In genomic region chr4:67103001-67103737, GRCh38 we compare ENCODE assay signal across 25 cellular contexts.
DNase-seq lines count a peak whose midpoint lies in the region; ATAC-seq, FAIRE-seq and TF ChIP-seq lines count a peak whose summit lies in the region.
"Had no signal": no experiment of that assay in that cellular context is flagged by ENCODE, and none has a peak within 500 bp of the region (broad histone marks: within the 10 kb centered on the region; RNA-seq: fewer than 3 reads in every experiment).

No MANE protein-coding gene starts in this region.

- no peaks in the 10 kb centered on the region for H3K36me3 ChIP-seq in small intestine (ENCODE audit: control insufficient read depth in 2 of 2, insufficient read depth in 2 of 2, low read length in 2 of 2)
- H3K36me3 ChIP-seq: prostate gland had no signal

- peaks cover 9% of the 10 kb centered on the region for H3K4me1 Mint-ChIP-seq in WTC11
- H3K4me1 Mint-ChIP-seq in stimulated activated naive B cell treated with anti-CD40 and anti-IgM and Interleukin-4, amounts not matched to agents 10 μg/mL and 1 μg/mL and 100 μg/mL, for 72 hours = no peaks in the 10 kb centered on the region
- H3K4me1 Mint-ChIP-seq: activated CD4-positive, alpha-beta T cell treated with anti-CD3 and anti-CD28 coated beads for 36 hours; CD4-positive, alpha-beta memory T cell; nephron had no signal

- H3K27ac ChIP-seq in small intestine (ENCODE audit: low read depth in 1 of 2, low read length in 1 of 2) = no peak overlapping the region
- H3K27ac ChIP-seq: GM23248, prostate gland had no signal

- H3K27me3 Mint-ChIP-seq in WTC11 (ENCODE audit: low read depth) = no peaks in the 10 kb centered on the region
- no peaks in the 10 kb centered on the region for H3K27me3 Mint-ChIP-seq in stimulated activated naive B cell treated with anti-CD40 and anti-IgM and Interleukin-4, amounts not matched to agents 10 μg/mL and 1 μg/mL and 100 μg/mL, for 72 hours
- H3K27me3 Mint-ChIP-seq: activated CD4-positive, alpha-beta T cell treated with anti-CD3 and anti-CD28 coated beads for 36 hours; CD4-positive, alpha-beta memory T cell; effector memory CD8-positive, alpha-beta T cell; stimulated activated naive CD8-positive, alpha-beta T cell treated with anti-CD3 and anti-CD28 coated beads, Interleukin-15, Interleukin-2, amounts not matched to agents 100 ng/mL and 50 ng/mL, for 24 hours had no signal

- H3K36me3 Mint-ChIP-seq in WTC11 = no peaks in the 10 kb centered on the region
- no peaks in the 10 kb centered on the region for H3K36me3 Mint-ChIP-seq in stimulated activated naive B cell treated with anti-CD40 and anti-IgM and Interleukin-4, amounts not matched to agents 10 μg/mL and 1 μg/mL and 100 μg/mL, for 72 hours
- H3K36me3 Mint-ChIP-seq: activated naive CD4-positive, alpha-beta T cell treated with anti-CD3 and anti-CD28 coated beads, Interleukin-2, amount 50 U/mL, for 72 hours; CD4-positive, alpha-beta memory T cell; mesothelial cell of epicardium had no signal

- H3K9me3 ChIP-seq in small intestine (ENCODE audit: control insufficient read depth, low read depth) = no peaks in the 10 kb centered on the region
- H3K9me3 ChIP-seq: prostate gland had no signal

- FAIRE-seq in small intestine (lab: Jason Lieb, UNC) = no peak
- FAIRE-seq: GM12891 had no signal

- no peaks in the 10 kb centered on the region for H3K9me3 Mint-ChIP-seq in WTC11
- H3K9me3 Mint-ChIP-seq in stimulated activated naive B cell treated with anti-CD40 and anti-IgM and Interleukin-4, amounts not matched to agents 10 μg/mL and 1 μg/mL and 100 μg/mL, for 72 hours = no peaks in the 10 kb centered on the region
- H3K9me3 Mint-ChIP-seq: mesothelial cell of epicardium; nephron; stimulated activated naive CD8-positive, alpha-beta T cell treated with anti-CD3 and anti-CD28 coated beads, Interleukin-15, Interleukin-2, amounts not matched to agents 100 ng/mL and 50 ng/mL, for 24 hours had no signal

- 69 to 76% (median 70%) methylated on average over 6 of the region's 6 CpGs for WGBS in small intestine, 3 donors

- H3K4me1 ChIP-seq in small intestine (ENCODE audit: control insufficient read depth in 2 of 2, insufficient read depth in 1 of 2, low read depth in 1 of 2, low read length in 1 of 2) = no peaks in the 10 kb centered on the region
- H3K4me1 ChIP-seq: prostate gland had no signal

- TF ChIP-seq POLR2A in NB4 (IDR thresholded peaks at IDR 0.05; ENCODE audit: extremely low read depth, insufficient read length) = no peak

- POLR2A ChIA-PET in WTC11 (lab: Charles Lee) = no interaction called here

- H3K4me3 ChIP-seq in NB4 (ENCODE audit: low read depth, low read length) (no peak overlapping the region), small intestine (ENCODE audit: low read depth in 1 of 2, low read length in 2 of 2) (no peak overlapping the region)
- H3K4me3 ChIP-seq: GM23248, prostate gland, skin epidermis had no signal

- no peak overlapping the region for H3K27ac Mint-ChIP-seq in WTC11
- H3K27ac Mint-ChIP-seq in stimulated activated naive B cell treated with anti-CD40 and anti-IgM and Interleukin-4, amounts not matched to agents 10 μg/mL and 1 μg/mL and 100 μg/mL, for 72 hours = no peak overlapping the region
- H3K27ac Mint-ChIP-seq: activated CD4-positive, alpha-beta T cell treated with anti-CD3 and anti-CD28 coated beads for 36 hours; activated naive CD4-positive, alpha-beta T cell treated with anti-CD3 and anti-CD28 coated beads, Interleukin-2, amount 50 U/mL, for 72 hours; CD4-positive, alpha-beta memory T cell; effector memory CD8-positive, alpha-beta T cell; mesothelial cell of epicardium; nephron; stimulated activated naive CD8-positive, alpha-beta T cell treated with anti-CD3 and anti-CD28 coated beads, Interleukin-15, Interleukin-2, amounts not matched to agents 100 ng/mL and 50 ng/mL, for 24 hours had no signal

- DNase-seq in H4 (ENCODE audit: low spot score) (peak; percentile 11), NB4 (ENCODE audit: low read depth) (peak; percentile 3), WTC11 (ENCODE audit: low spot score) (no peak), midbrain (lab: John Stamatoyannopoulos, UW) (peak; percentile 23), small intestine (no peak), GM03348 (ENCODE audit: low spot score) (no peak)
- no peak for DNase-seq in stimulated activated naive B cell treated with anti-CD40 and anti-IgM and Interleukin-4, amounts not matched to agents 10 μg/mL and 1 μg/mL and 100 μg/mL, for 72 hours
- DNase-seq: activated CD4-positive, alpha-beta T cell treated with anti-CD3 and anti-CD28 coated beads for 36 hours; CD4-positive, alpha-beta memory T cell; DMS53; effector memory CD8-positive, alpha-beta T cell; GM23248; KG1; NCI-H1436; NCI-H446; SW 1271; trophoblast cell had no signal

- CTCF ChIA-PET in WTC11 (lab: Charles Lee) = interaction anchor here (1.0 kb wide), 1 partner anchor 102 kb away, joined by 3 read pairs; no protein-coding TSS in a partner anchor

- peak; percentile 56; the same call in 1 of the 2 replicates for ATAC-seq in WTC11
- no peak for ATAC-seq in stimulated activated naive B cell treated with anti-CD40 and anti-IgM and Interleukin-4, amounts not matched to agents 10 μg/mL and 1 μg/mL and 100 μg/mL, for 72 hours (replicated peaks)
- no peak for ATAC-seq in GM18511 (IDR thresholded peaks at IDR 0.05; ENCODE audit: unreplicated experiment)
- ATAC-seq: activated CD4-positive, alpha-beta T cell treated with anti-CD3 and anti-CD28 coated beads for 36 hours; activated naive CD4-positive, alpha-beta T cell treated with anti-CD3 and anti-CD28 coated beads, Interleukin-2, amount 50 U/mL, for 72 hours; effector memory CD8-positive, alpha-beta T cell had no signal

- H3K27me3 ChIP-seq in small intestine (ENCODE audit: control insufficient read depth in 2 of 2, insufficient read depth in 2 of 2, low read length in 2 of 2) = no peaks in the 10 kb centered on the region

- no peak overlapping the region for H3K4me3 Mint-ChIP-seq in WTC11
- no peak overlapping the region for H3K4me3 Mint-ChIP-seq in stimulated activated naive B cell treated with anti-CD40 and anti-IgM and Interleukin-4, amounts not matched to agents 10 μg/mL and 1 μg/mL and 100 μg/mL, for 72 hours
- H3K4me3 Mint-ChIP-seq: activated CD4-positive, alpha-beta T cell treated with anti-CD3 and anti-CD28 coated beads for 36 hours; CD4-positive, alpha-beta memory T cell; effector memory CD8-positive, alpha-beta T cell; mesothelial cell of epicardium; nephron; stimulated activated naive CD8-positive, alpha-beta T cell treated with anti-CD3 and anti-CD28 coated beads, Interleukin-15, Interleukin-2, amounts not matched to agents 100 ng/mL and 50 ng/mL, for 24 hours had no signal

- TF ChIP-seq CTCF in NB4 (IDR thresholded peaks at IDR 0.05; ENCODE audit: low read depth, low read length) (no peak), WTC11 (IDR thresholded peaks at IDR 0.05) (no peak)

TF ChIP-seq in WTC11, 78 proteins besides CTCF, POLR2A, EP300 and RAD21:
- no peak for TF ChIP-seq OVOL2 (CRISPR knock-in tag; IDR thresholded peaks at IDR 0.05; ENCODE audit: borderline replicate concordance)
- TF ChIP-seq CDX4 (CRISPR knock-in tag; IDR thresholded peaks at IDR 0.05; ENCODE audit: borderline replicate concordance) = no peak
- TF ChIP-seq, protein P1, sequence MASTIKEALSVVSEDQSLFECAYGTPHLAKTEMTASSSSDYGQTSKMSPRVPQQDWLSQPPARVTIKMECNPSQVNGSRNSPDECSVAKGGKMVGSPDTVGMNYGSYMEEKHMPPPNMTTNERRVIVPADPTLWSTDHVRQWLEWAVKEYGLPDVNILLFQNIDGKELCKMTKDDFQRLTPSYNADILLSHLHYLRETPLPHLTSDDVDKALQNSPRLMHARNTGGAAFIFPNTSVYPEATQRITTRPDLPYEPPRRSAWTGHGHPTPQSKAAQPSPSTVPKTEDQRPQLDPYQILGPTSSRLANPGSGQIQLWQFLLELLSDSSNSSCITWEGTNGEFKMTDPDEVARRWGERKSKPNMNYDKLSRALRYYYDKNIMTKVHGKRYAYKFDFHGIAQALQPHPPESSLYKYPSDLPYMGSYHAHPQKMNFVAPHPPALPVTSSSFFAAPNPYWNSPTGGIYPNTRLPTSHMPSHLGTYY (CRISPR knock-in tag; IDR thresholded peaks at IDR 0.05) = no peak
- no peak for TF ChIP-seq GTF2I (CRISPR knock-in tag; conservative IDR thresholded peaks at IDR 0.05)
- TF ChIP-seq TEAD4 (CRISPR knock-in tag; IDR thresholded peaks at IDR 0.05) = no peak
- TF ChIP-seq NR1H2 (CRISPR knock-in tag; IDR thresholded peaks at IDR 0.05) = no peak
- TF ChIP-seq JUN (CRISPR knock-in tag; IDR thresholded peaks at IDR 0.05) = no peak
- TF ChIP-seq ELF4 (CRISPR knock-in tag; IDR thresholded peaks at IDR 0.05; ENCODE audit: low read depth) = no peak
- TF ChIP-seq JAZF1 (CRISPR knock-in tag; IDR thresholded peaks at IDR 0.05) = no peak
- TF ChIP-seq CREB1 (CRISPR knock-in tag; IDR thresholded peaks at IDR 0.05) = no peak
- TF ChIP-seq IRF2 (CRISPR knock-in tag; IDR thresholded peaks at IDR 0.05; ENCODE audit: borderline replicate concordance, low read depth) = no peak
- TF ChIP-seq MXD4 (CRISPR knock-in tag; IDR thresholded peaks at IDR 0.05; ENCODE audit: borderline replicate concordance) = no peak
TF ChIP-seq in WTC11: peak in this region for 0.

Comparison
In these comparisons a context has a peak if more than half of its experiments do, and no peak if none do; other contexts are left out.
1. DNase-seq: peak in H4 (single experiment), NB4 (single experiment) and midbrain (single experiment); none in WTC11 (single experiment), stimulated activated naive B cell treated with anti-CD40 and anti-IgM and Interleukin-4, amounts not matched to agents 10 μg/mL and 1 μg/mL and 100 μg/mL, for 72 hours (single experiment), small intestine (single experiment) and GM03348 (single experiment).